Comparison of ENCODE assay signal across 7 cellular contexts in the genomic region with DNA sequence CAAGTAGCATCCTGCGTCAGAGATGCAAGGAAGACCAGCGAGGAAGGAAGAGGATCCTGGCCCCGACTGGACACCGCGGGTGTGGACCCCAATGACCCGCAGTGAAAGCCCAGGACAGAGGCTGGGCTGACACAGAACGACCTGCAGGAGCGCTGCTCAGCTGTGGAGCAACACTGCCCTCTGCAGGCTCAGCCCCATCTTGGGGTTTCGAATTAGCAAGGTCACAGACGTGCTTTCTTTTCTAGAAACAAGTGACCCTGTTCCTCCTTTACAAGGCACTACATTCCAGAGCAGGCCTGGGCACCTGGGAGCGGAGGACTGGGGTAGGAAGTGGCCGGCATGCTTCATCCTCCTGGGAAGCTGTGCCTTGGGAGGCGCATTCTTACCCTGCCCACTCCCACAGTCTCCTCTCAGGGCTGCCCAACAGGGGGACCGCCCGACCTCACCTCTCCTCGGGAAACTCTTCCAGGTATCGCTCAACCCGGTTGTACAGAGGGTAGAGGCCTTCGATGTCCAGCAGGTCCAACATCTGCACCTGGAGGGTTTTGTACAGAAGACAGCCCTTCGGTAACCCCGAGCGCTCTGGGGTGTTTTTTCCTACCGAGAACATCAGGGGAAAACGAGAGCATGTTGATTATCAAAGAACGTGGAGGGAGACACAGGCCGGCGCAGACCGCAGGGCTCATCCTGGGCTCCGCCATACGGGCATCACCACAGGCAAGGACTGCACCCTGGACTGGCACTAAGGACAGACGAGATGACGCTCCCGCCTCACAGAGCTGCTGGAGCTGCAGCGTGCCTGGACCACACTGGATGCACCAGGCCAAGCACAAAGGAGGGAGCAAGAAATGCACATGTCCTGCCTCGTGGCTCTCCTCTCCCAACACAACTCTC. TPM values are rescaled to one million over a fixed set of nuclear protein-coding genes. Genes with fewer than 3 reads are reported as not detected.
A peak's percentile ranks its signal among the peaks of the same experiment; 100 is the strongest.
DNase-seq lines count a peak whose midpoint lies in the region; ATAC-seq and TF ChIP-seq lines count a peak whose summit lies in the region.

No MANE protein-coding gene starts in this region.

- no peak overlapping the region for H3K4me2 ChIP-seq in SU-DHL-6 (ENCODE audit: low read depth, low read length, poor library complexity, severe bottlenecking)

- no peak overlapping the region for H2AFZ ChIP-seq in SU-DHL-6 (ENCODE audit: low read depth, low read length, severe bottlenecking)

- intact Hi-C loops in cardiac septum (cut with DNase I), result loop anchor here (5.0 kb wide), 3 partner anchors 293 to 498 kb away; a partner anchor contains a TSS
- intact Hi-C loops in aorta (cut with DNase I), result loop anchor here (2.0 to 10.0 kb wide), 6 partner anchors 130 to 490 kb away; a partner anchor contains a TSS

- POLR2A ChIA-PET in activated naive CD8-positive, alpha-beta T cell treated with anti-CD3 and anti-CD28 coated beads, Interleukin-2, amount 10 ng/mL, durations not matched to agents 7 days and 5 days (lab: Charles Lee), result no interaction called here

- H3K9me3 ChIP-seq in SU-DHL-6 (ENCODE audit: insufficient read depth, low read length), result no peaks in the 10 kb centered on the region
- H3K9me3 ChIP-seq in aorta (ENCODE audit: control insufficient read depth, low read length), result no peaks in the 10 kb centered on the region

- no peaks in the 10 kb centered on the region for H3K9me3 Mint-ChIP-seq in activated naive CD8-positive, alpha-beta T cell treated with anti-CD3 and anti-CD28 coated beads, Interleukin-2, amount 10 ng/mL, durations not matched to agents 7 days and 5 days
- peaks cover under 1% of the 10 kb centered on the region for H3K9me3 Mint-ChIP-seq in progenitor cell of endocrine pancreas (ENCODE audit: low read depth)

- no peaks in the 10 kb centered on the region for H3K79me2 ChIP-seq in SU-DHL-6 (ENCODE audit: insufficient read depth, low read length)

- no peaks in the 10 kb centered on the region for H3K4me1 ChIP-seq in aorta (ENCODE audit: control insufficient read depth in 1 of 2, insufficient read depth in 2 of 2, low read length in 2 of 2)

- no peak overlapping the region for H3K4me3 ChIP-seq in Jurkat, Clone E6-1 (ENCODE audit: low read length)
- H3K4me3 ChIP-seq in SU-DHL-6 (ENCODE audit: insufficient read depth, low read length, poor library complexity, severe bottlenecking) (no peak overlapping the region), aorta (ENCODE audit: low read length in 2 of 2) (no peak overlapping the region)

- no peaks in the 10 kb centered on the region for H3K27me3 Mint-ChIP-seq in activated naive CD8-positive, alpha-beta T cell treated with anti-CD3 and anti-CD28 coated beads, Interleukin-2, amount 10 ng/mL, durations not matched to agents 7 days and 5 days
- no peaks in the 10 kb centered on the region for H3K27me3 Mint-ChIP-seq in progenitor cell of endocrine pancreas

- H3K9me2 ChIP-seq in SU-DHL-6 (replicated peaks; ENCODE audit: insufficient read depth, low read length), result no peaks in the 10 kb centered on the region

- no peaks in the 10 kb centered on the region for H3F3A ChIP-seq in SU-DHL-6 (ENCODE audit: insufficient read depth)

- H3K36me3 Mint-ChIP-seq in activated naive CD8-positive, alpha-beta T cell treated with anti-CD3 and anti-CD28 coated beads, Interleukin-2, amount 10 ng/mL, durations not matched to agents 7 days and 5 days, result peaks cover 20% of the 10 kb centered on the region
- peaks cover 12% of the 10 kb centered on the region for H3K36me3 Mint-ChIP-seq in progenitor cell of endocrine pancreas (ENCODE audit: insufficient read depth)

- peak; percentile 67 for ATAC-seq in activated naive CD8-positive, alpha-beta T cell treated with anti-CD3 and anti-CD28 coated beads, Interleukin-2, amount 10 ng/mL, durations not matched to agents 7 days and 5 days (ENCODE audit: low read depth)
- ATAC-seq in aorta (ENCODE audit: low FRiP score), result peak; percentile 94

- no peaks in the 10 kb centered on the region for H3K27me3 ChIP-seq in SU-DHL-6 (ENCODE audit: low read length)
- H3K27me3 ChIP-seq in aorta (ENCODE audit: control insufficient read depth in 1 of 2, insufficient read depth in 2 of 2, low read length in 1 of 2), result no peaks in the 10 kb centered on the region

- H3K4me3 Mint-ChIP-seq in activated naive CD8-positive, alpha-beta T cell treated with anti-CD3 and anti-CD28 coated beads, Interleukin-2, amount 10 ng/mL, durations not matched to agents 7 days and 5 days, result no peak overlapping the region
- H3K4me3 Mint-ChIP-seq in progenitor cell of endocrine pancreas (ENCODE audit: low read depth), result no peak overlapping the region

- H4K20me1 ChIP-seq in SU-DHL-6 (ENCODE audit: low read depth, low read length), result no peaks in the 10 kb centered on the region

- H3K9ac ChIP-seq in SU-DHL-6 (ENCODE audit: low read length), result no peak overlapping the region

- H3K36me3 ChIP-seq in SU-DHL-6 (ENCODE audit: low read length) (0 out of 2 replicates have a peak, but pooled peaks cover 2% of the 10 kb centered on the region), aorta (ENCODE audit: control insufficient read depth in 1 of 2, insufficient read depth in 2 of 2, low read length in 1 of 2) (peaks cover 0 to 7% of the 10 kb centered on the region in 2 donors)

- 55 to 56% methylated on average over 35 of the region's 35 CpGs for WGBS in aorta, 2 donors

- TF ChIP-seq CTCF in GM12873 (IDR thresholded peaks at IDR 0.05; ENCODE audit: insufficient read depth, low read depth, low read length, missing control alignments) (peak; percentile 99), SU-DHL-6 (IDR thresholded peaks at IDR 0.05; ENCODE audit: insufficient read depth, low read length, poor library complexity, severe bottlenecking) (peak; percentile 74), progenitor cell of endocrine pancreas (IDR thresholded peaks at IDR 0.05; ENCODE audit: unreplicated experiment) (peak; percentile 98)

- peak; percentile 40 for DNase-seq in Jurkat, Clone E6-1 (ENCODE audit: low read depth, low spot score)
- DNase-seq in activated naive CD8-positive, alpha-beta T cell treated with anti-CD3 and anti-CD28 coated beads, Interleukin-2, amount 10 ng/mL, durations not matched to agents 7 days and 5 days, result peak; percentile 74
- DNase-seq in cardiac septum (ENCODE audit: low spot score) (peak; percentile 89), progenitor cell of endocrine pancreas (ENCODE audit: low spot score, unreplicated experiment) (peak; percentile 76), aorta (peak; percentile 86 to 93)

- peaks cover 11% of the 10 kb centered on the region for H3K4me1 Mint-ChIP-seq in activated naive CD8-positive, alpha-beta T cell treated with anti-CD3 and anti-CD28 coated beads, Interleukin-2, amount 10 ng/mL, durations not matched to agents 7 days and 5 days
- H3K4me1 Mint-ChIP-seq in progenitor cell of endocrine pancreas (ENCODE audit: low read depth), result no peaks in the 10 kb centered on the region

- H3K27ac Mint-ChIP-seq in activated naive CD8-positive, alpha-beta T cell treated with anti-CD3 and anti-CD28 coated beads, Interleukin-2, amount 10 ng/mL, durations not matched to agents 7 days and 5 days, result no peak overlapping the region
- H3K27ac Mint-ChIP-seq in progenitor cell of endocrine pancreas, result no peak overlapping the region

- no peak overlapping the region for H3K27ac ChIP-seq in SU-DHL-6 (ENCODE audit: low read depth, low read length)
- no peak overlapping the region for H3K27ac ChIP-seq in aorta (ENCODE audit: low read depth in 1 of 2, low read length in 2 of 2)

RNA-seq across cellular contexts. Expression of a gene that starts 35.0 kb away (rescaled TPM):
- polyA plus RNA-seq in Jurkat, Clone E6-1 (2012; ENCODE audit: insufficient read depth, insufficient read length), result 8.9 TPM
- 1 to 10 TPM; 9.4 to 9.7 TPM for total RNA-seq in activated naive CD8-positive, alpha-beta T cell treated with anti-CD3 and anti-CD28 coated beads, Interleukin-2, amount 10 ng/mL, durations not matched to agents 7 days and 5 days
- total RNA-seq in cardiac septum (13.1 TPM), progenitor cell of endocrine pancreas (10.2 and 10.8 TPM in 2 replicates), aorta (10 to 100 TPM in 1 of 2 donors, 1 to 10 TPM in 1; 7.6 to 12.1 TPM)
- polyA plus RNA-seq in aorta, result 1 to 10 TPM; 2.5 to 6.0 TPM
